ENCODE assay signal across 19 cellular contexts in genomic region chr7:73810991-73811360, GRCh38. TPM values are rescaled to one million over a fixed set of nuclear protein-coding genes. Genes with fewer than 3 reads are reported as not detected.
DNase-seq lines count a peak whose midpoint lies in the region; ATAC-seq and TF ChIP-seq lines count a peak whose summit lies in the region.
"Had no signal": no experiment of that assay in that cellular context is flagged by ENCODE, and none has a peak within 500 bp of the region (broad histone marks: within the 10 kb centered on the region; RNA-seq: fewer than 3 reads in every experiment).

No MANE protein-coding gene starts in this region.

- H3K27me3 ChIP-seq in mammary epithelial cell (ENCODE audit: insufficient read depth, low read length), result no peaks in the 10 kb centered on the region
- H3K27me3 ChIP-seq: right lobe of liver, upper lobe of left lung had no signal

- no peak overlapping the region for H3K9ac ChIP-seq in mammary epithelial cell (ENCODE audit: insufficient read depth, low read length)

- dilution Hi-C loops in mammary epithelial cell (cut with HindIII; ENCODE audit: low sequenced_read_pairs), result no loop called here

- no peak overlapping the region for H3K4me2 ChIP-seq in mammary epithelial cell (ENCODE audit: insufficient read depth, low read depth, low read length)

- TF ChIP-seq CTCF in MCF 10A (IDR thresholded peaks at IDR 0.05; ENCODE audit: unreplicated experiment) (peak; percentile 2), mammary epithelial cell (conservative IDR thresholded peaks at IDR 0.05 in 1 of 2, IDR thresholded peaks at IDR 0.05 in 1 of 2; ENCODE audit: extremely low read depth in 1 of 2, insufficient read depth in 1 of 2, low read depth in 1 of 2, low read length in 2 of 2) (no peak), chondrocyte (IDR thresholded peaks at IDR 0.05) (no peak), mucosa of descending colon (IDR thresholded peaks at IDR 0.05) (no peak), type B pancreatic cell (conservative IDR thresholded peaks at IDR 0.05) (no peak)

- BruUV-seq in MCF 10A (replicated peaks; lab: Mats Ljungman, UMichigan), result no TSS peak
- BruUV-seq in mammary epithelial cell (replicated peaks; lab: Mats Ljungman, UMichigan), result no TSS peak

- H3K9me3 ChIP-seq in mammary epithelial cell (replicated peaks; ENCODE audit: insufficient read depth, low read length), result no peaks in the 10 kb centered on the region
- no peaks in the 10 kb centered on the region for H3K9me3 ChIP-seq in mucosa of descending colon
- H3K9me3 ChIP-seq: right lobe of liver, upper lobe of left lung had no signal

- H3K9me3 Mint-ChIP-seq in MCF 10A (ENCODE audit: unreplicated experiment) (no peaks in the 10 kb centered on the region), chondrocyte (ENCODE audit: low read depth) (peaks cover 7% of the 10 kb centered on the region), type B pancreatic cell (no peaks in the 10 kb centered on the region)
- H3K9me3 Mint-ChIP-seq: activated T-helper 17 cell treated with anti-CD3 and anti-CD28 coated beads, Interleukin-2, amount 50 U/mL, for 72 hours had no signal

- POLR2A ChIA-PET in MCF 10A (lab: Yijun Ruan, JAX), result no interaction called here

- no peak overlapping the region for H3K4me3 Mint-ChIP-seq in MCF 10A (ENCODE audit: unreplicated experiment)
- no peak overlapping the region for H3K4me3 Mint-ChIP-seq in chondrocyte (ENCODE audit: unreplicated experiment)
- H3K4me3 Mint-ChIP-seq in type B pancreatic cell, result no peak overlapping the region
- H3K4me3 Mint-ChIP-seq: activated naive CD8-positive, alpha-beta T cell treated with anti-CD3 and anti-CD28 coated beads for 36 hours; activated T-helper 17 cell treated with anti-CD3 and anti-CD28 coated beads, Interleukin-2, amount 50 U/mL, for 72 hours; CD4-positive, alpha-beta memory T cell; nephron had no signal

- peaks cover 5% of the 10 kb centered on the region for H3K4me1 Mint-ChIP-seq in MCF 10A (ENCODE audit: insufficient read depth, unreplicated experiment)
- H3K4me1 Mint-ChIP-seq in chondrocyte (ENCODE audit: low read depth), result no peaks in the 10 kb centered on the region
- H3K4me1 Mint-ChIP-seq in type B pancreatic cell (ENCODE audit: unreplicated experiment), result no peaks in the 10 kb centered on the region
- H3K4me1 Mint-ChIP-seq: activated naive CD8-positive, alpha-beta T cell treated with anti-CD3 and anti-CD28 coated beads for 36 hours; activated T-helper 17 cell treated with anti-CD3 and anti-CD28 coated beads, Interleukin-2, amount 50 U/mL, for 72 hours; CD4-positive, alpha-beta memory T cell; nephron had no signal

- CTCF ChIA-PET in MCF 10A (lab: Yijun Ruan, JAX), result interaction anchor here (0.7 to 2.4 kb wide), 12 partner anchors 9 to 173 kb away, joined by 3 to 10 read pairs (median 5); no protein-coding TSS in a partner anchor
- CTCF ChIA-PET in mammary epithelial cell (lab: Charles Lee; ENCODE audit: low non-redundant PET), result no interaction called here

- no peak overlapping the region for H3K27ac ChIP-seq in mammary epithelial cell (ENCODE audit: insufficient read depth, low read depth, low read length)
- H3K27ac ChIP-seq: right lobe of liver, SK-N-MC, upper lobe of left lung had no signal

- in situ Hi-C loops in mammary epithelial cell (cut with MboI; ENCODE audit: low sequenced_read_pairs in 2 of 2), result loop anchor here in 1 of 2 donors (5.0 kb wide), 1 partner anchor 46 kb away; no protein-coding TSS in a partner anchor

- ATAC-seq in mucosa of descending colon, result no peak
- ATAC-seq in activated CD4-positive, CD25-positive, alpha-beta regulatory T cell treated with anti-CD3 and anti-CD28 coated beads, Interleukin-2, amount 50 U/mL, for 24 hours, result no peak

- H3K36me3 Mint-ChIP-seq in MCF 10A (ENCODE audit: insufficient read depth, unreplicated experiment), result no peaks in the 10 kb centered on the region
- H3K36me3 Mint-ChIP-seq in chondrocyte (ENCODE audit: low read depth), result no peaks in the 10 kb centered on the region
- no peaks in the 10 kb centered on the region for H3K36me3 Mint-ChIP-seq in type B pancreatic cell
- H3K36me3 Mint-ChIP-seq: activated naive CD8-positive, alpha-beta T cell treated with anti-CD3 and anti-CD28 coated beads for 36 hours had no signal

- H3K4me1 ChIP-seq in mammary epithelial cell (ENCODE audit: insufficient read depth, low read length), result peaks cover 2% of the 10 kb centered on the region
- H3K4me1 ChIP-seq in mucosa of descending colon (ENCODE audit: low read depth), result peaks cover 7% of the 10 kb centered on the region
- H3K4me1 ChIP-seq: right lobe of liver had no signal

- no peak for DNase-seq in MCF 10A (ENCODE audit: unreplicated experiment)
- DNase-seq in mammary epithelial cell, result no peak
- peak; percentile 78 for DNase-seq in chondrocyte (ENCODE audit: low spot score)
- peak in 2 of 3 donors; percentile 14 to 40 for DNase-seq in mucosa of descending colon
- DNase-seq in type B pancreatic cell (ENCODE audit: extremely low spot score, unreplicated experiment), result no peak
- no peak for DNase-seq in NCI-H82 treated with DMSO at 0.1 percent for 48 hours (lab: John Stamatoyannopoulos, UW; ENCODE audit: unreplicated experiment)
- DNase-seq in DMS114 treated with DMSO at 0.1 percent for 48 hours (lab: John Stamatoyannopoulos, UW; ENCODE audit: unreplicated experiment), result no peak
- DNase-seq: 8988T, DMS 273 treated with DMSO at 0.1 percent for 48 hours, GOT3 had no signal

- no peak overlapping the region for H3K4me3 ChIP-seq in mammary epithelial cell (replicated peaks in 1 of 3; ENCODE audit: insufficient read depth in 1 of 3, low read depth in 2 of 3, low read length in 3 of 3)
- no peak overlapping the region for H3K4me3 ChIP-seq in mucosa of descending colon
- H3K4me3 ChIP-seq: right lobe of liver, SK-N-MC, upper lobe of left lung had no signal

- H3K27me3 Mint-ChIP-seq in MCF 10A (ENCODE audit: insufficient read depth, unreplicated experiment) (no peaks in the 10 kb centered on the region), chondrocyte (ENCODE audit: low read depth) (peaks cover 1% of the 10 kb centered on the region), type B pancreatic cell (no peaks in the 10 kb centered on the region)

- H4K20me1 ChIP-seq in mammary epithelial cell (ENCODE audit: insufficient read depth, low read length), result no peaks in the 10 kb centered on the region

- intact Hi-C loops in MCF 10A (cut with micrococcal nuclease), result loop anchor here (1.0 kb wide), 2 partner anchors 40 to 44 kb away; no protein-coding TSS in a partner anchor
- intact Hi-C loops in mammary epithelial cell (cut with micrococcal nuclease), result loop anchor here (1.0 kb wide), 2 partner anchors 11 to 44 kb away; no protein-coding TSS in a partner anchor
- intact Hi-C loops in mucosa of descending colon (cut with DNase I, micrococcal nuclease), result no loop called here

- no peaks in the 10 kb centered on the region for H3K79me2 ChIP-seq in mammary epithelial cell (ENCODE audit: insufficient read depth, low read length)

- H3K27ac Mint-ChIP-seq in MCF 10A (ENCODE audit: low read depth, unreplicated experiment), result no peak overlapping the region
- H3K27ac Mint-ChIP-seq in chondrocyte (ENCODE audit: unreplicated experiment), result no peak overlapping the region
- H3K27ac Mint-ChIP-seq in type B pancreatic cell, result peak overlapping the region; percentile 88
- H3K27ac Mint-ChIP-seq: activated naive CD8-positive, alpha-beta T cell treated with anti-CD3 and anti-CD28 coated beads for 36 hours; activated T-helper 17 cell treated with anti-CD3 and anti-CD28 coated beads, Interleukin-2, amount 50 U/mL, for 72 hours; CD4-positive, alpha-beta memory T cell; nephron had no signal

- 100% methylated on average over 1 of the region's 5 CpGs for WGBS in mammary epithelial cell (ENCODE audit: low coverage, missing lambda C conversion rate)

- no peak overlapping the region for H2AFZ ChIP-seq in mammary epithelial cell (ENCODE audit: low read depth, low read length)

- H3K36me3 ChIP-seq in mammary epithelial cell (ENCODE audit: insufficient read depth, low read length), result no peaks in the 10 kb centered on the region
- no peaks in the 10 kb centered on the region for H3K36me3 ChIP-seq in mucosa of descending colon (ENCODE audit: low read depth)
- H3K36me3 ChIP-seq: right lobe of liver, upper lobe of left lung had no signal

RNA-seq across cellular contexts. Expression of gene CLDN4, which starts 19.8 kb away (rescaled TPM):
- total RNA-seq in MCF 10A (2022) (0.22 and 0.28 TPM in 2 replicates), mammary epithelial cell (10 to 100 TPM in 1 of 2 donors, 1 to 10 TPM in 1; 6.2 to 11.7 TPM), chondrocyte (0.35 to 0.80 TPM (median 0.51 TPM) in 3 replicates), mucosa of descending colon (1,000 to 10,000 TPM in 2 of 3 donors, 100 to 1,000 TPM in 1; 450 to 1,208 (median 1,043) TPM), type B pancreatic cell (ENCODE audit: low replicate concordance) (223 and 787 TPM in 2 replicates)
- 18.7 TPM for polyA plus RNA-seq in mammary epithelial cell
- 6.8 TPM for polyA minus RNA-seq in mammary epithelial cell
- total RNA-seq: CD4-positive, alpha-beta memory T cell had no signal

RNA-seq across cellular contexts. Expression of gene METTL27, which starts 31.3 kb away (rescaled TPM):
- total RNA-seq in MCF 10A (2022) (4.4 and 7.3 TPM in 2 replicates), mammary epithelial cell (1 to 10 TPM; 8.5 to 9.1 TPM), chondrocyte (0.51 to 1.7 TPM (median 0.99 TPM) in 3 replicates), mucosa of descending colon (1 to 10 TPM; 1.6 to 4.6 (median 2.4) TPM), type B pancreatic cell (ENCODE audit: low replicate concordance) (8.5 and 11.5 TPM in 2 replicates)
- 11.0 TPM for polyA plus RNA-seq in mammary epithelial cell
- 3.6 TPM for polyA minus RNA-seq in mammary epithelial cell
- total RNA-seq: G401 had no signal

RNA-seq across cellular contexts. Expression of gene CLDN3, which starts 40.9 kb away (rescaled TPM):
- total RNA-seq in MCF 10A (2022) (not detected in 2 replicates), mammary epithelial cell (under 1 TPM in 1 of 2 donors, not detected in 1; 0.83 TPM), chondrocyte (0.32 TPM in 1 of 3 replicates, not detected in the others), mucosa of descending colon (100 to 1,000 TPM; 229 to 621 (median 534) TPM), type B pancreatic cell (ENCODE audit: low replicate concordance) (13.6 and 41.7 TPM in 2 replicates)
- polyA plus RNA-seq in mammary epithelial cell, result not detected
- polyA minus RNA-seq in mammary epithelial cell, result not detected
- total RNA-seq: activated naive CD8-positive, alpha-beta T cell treated with anti-CD3 and anti-CD28 coated beads for 36 hours; activated T-helper 17 cell treated with anti-CD3 and anti-CD28 coated beads, Interleukin-2, amount 50 U/mL, for 72 hours; CD4-positive, alpha-beta memory T cell; G401 had no signal
- polyA plus RNA-seq: CD4-positive, alpha-beta memory T cell had no signal

RNA-seq across cellular contexts. Expression of gene TMEM270, which starts 50.0 kb away (rescaled TPM):
- total RNA-seq in MCF 10A (2022), result not detected in 2 replicates
- total RNA-seq in mammary epithelial cell, result not detected
- not detected for polyA plus RNA-seq in mammary epithelial cell
- polyA minus RNA-seq in mammary epithelial cell, result not detected
- total RNA-seq in chondrocyte, result 0.25 TPM in 1 of 3 replicates, not detected in the others
- total RNA-seq in mucosa of descending colon, result not detected
- 0.57 TPM in 1 of 2 replicates, not detected in the other for total RNA-seq in type B pancreatic cell (ENCODE audit: low replicate concordance)
- total RNA-seq: activated naive CD8-positive, alpha-beta T cell treated with anti-CD3 and anti-CD28 coated beads for 36 hours; activated T-helper 17 cell treated with anti-CD3 and anti-CD28 coated beads, Interleukin-2, amount 50 U/mL, for 72 hours; CD4-positive, alpha-beta memory T cell; G401; right lobe of liver; upper lobe of left lung had no signal
- polyA plus RNA-seq: CD4-positive, alpha-beta memory T cell had no signal

Comparison
In these comparisons a context has a peak if more than half of its experiments do, and no peak if none do; other contexts are left out.
1. DNase-seq: peak in chondrocyte (single experiment) and mucosa of descending colon (2 of 3); none in MCF 10A (single experiment), mammary epithelial cell (single experiment), type B pancreatic cell (single experiment), NCI-H82 treated with DMSO at 0.1 percent for 48 hours (single experiment) and DMS114 treated with DMSO at 0.1 percent for 48 hours (single experiment).
2. RNA of gene CLDN4, which starts 19.8 kb away (total RNA-seq): 450 to 1,208 TPM in mucosa of descending colon and 223 to 787 TPM in type B pancreatic cell; 6.2 to 11.7 TPM in mammary epithelial cell, 0.35 to 0.80 TPM in chondrocyte and 0.22 to 0.28 TPM in MCF 10A; every median in the first group is over 10 times any median in the second.
3. intact Hi-C loops: an anchor here in MCF 10A (1.0 kb wide) and mammary epithelial cell (1.0 kb wide); none called in mucosa of descending colon.